In genomic region chr2:111401270-111401925, GRCh38 we compare ENCODE assay signal across 8 cellular contexts.
A peak's percentile ranks its signal among the peaks of the same experiment; 100 is the strongest.
DNase-seq lines count a peak whose midpoint lies in the region; ATAC-seq, FAIRE-seq and TF ChIP-seq lines count a peak whose summit lies in the region.
"Not testable (repeated sequence)": the region's sequence is repeated elsewhere in the genome, so short reads cannot be mapped to it uniquely, and the experiment has no call there.

No MANE protein-coding gene starts in this region.

- H3K56ac ChIP-seq in IMR-90 (ENCODE audit: extremely low read depth, insufficient read depth, low read length): not testable (repeated sequence)

- not testable (repeated sequence) for H3K4me3 ChIP-seq in CD4-positive, CD25-positive, alpha-beta regulatory T cell (ENCODE audit: low read depth, low read length); IMR-90 (ENCODE audit: insufficient read depth, low read depth, low read length); bronchial epithelial cell (ENCODE audit: low read depth, low read length)

- WGBS in IMR-90 (ENCODE audit: extremely low coverage in 2 of 2, insufficient read length in 1 of 2), 2 experiments: no CpG with 5 or more reads among the region's 6 CpGs

- not testable (repeated sequence) for H2BK120ac ChIP-seq in IMR-90 (ENCODE audit: low read depth, low read length)

- not testable (repeated sequence) for H3K18ac ChIP-seq in IMR-90 (ENCODE audit: low read depth, low read length)

- not testable (repeated sequence) for H3K27me3 ChIP-seq in CD4-positive, CD25-positive, alpha-beta regulatory T cell (ENCODE audit: control insufficient read depth, insufficient read depth, low read length); IMR-90 (ENCODE audit: control insufficient read depth, insufficient read depth, low read length); bronchial epithelial cell (ENCODE audit: control insufficient read depth, insufficient read depth, low read length)

- H3K36me3 Mint-ChIP-seq in CD4-positive, CD25-positive, alpha-beta regulatory T cell; activated B cell treated with CpG ODN at 0.5 μM for 24 hours (ENCODE audit: low read depth); activated CD8-positive, alpha-beta memory T cell treated with anti-CD3 and anti-CD28 coated beads, Interleukin-2, amount 10 ng/mL, durations not matched to agents 7 days and 5 days; activated naive CD4-positive, alpha-beta T cell treated with anti-CD3 and anti-CD28 coated beads, Interleukin-2, amount 50 U/mL, for 72 hours; nephron progenitor cell (ENCODE audit: low read depth): not testable (repeated sequence)

- not testable (repeated sequence) for H3K4me1 ChIP-seq in CD4-positive, CD25-positive, alpha-beta regulatory T cell (ENCODE audit: control insufficient read depth, insufficient read depth, low read length, poor library complexity, severe bottlenecking); IMR-90 (ENCODE audit: control insufficient read depth, insufficient read depth, low read length)

- H3K9ac ChIP-seq in IMR-90 (ENCODE audit: low read depth, low read length): not testable (repeated sequence)

- not testable (repeated sequence) for TF ChIP-seq CTCF in IMR-90 (conservative IDR thresholded peaks at IDR 0.05; ENCODE audit: low read depth, low read length); activated B cell treated with CpG ODN at 0.5 μM for 24 hours (IDR thresholded peaks at IDR 0.05); bronchial epithelial cell (IDR thresholded peaks at IDR 0.05; ENCODE audit: insufficient read depth, low read length, severe bottlenecking); nephron progenitor cell (IDR thresholded peaks at IDR 0.05)

- H3K4ac ChIP-seq in IMR-90 (ENCODE audit: low read depth, low read length): not testable (repeated sequence)

- dilution Hi-C loops in IMR-90 (cut with HindIII; ENCODE audit: low sequenced_read_pairs, unreplicated experiment): not testable (repeated sequence)

- peak; percentile 47 for FAIRE-seq in bronchial epithelial cell (lab: Jason Lieb, UNC)

- not testable (repeated sequence) for H3K79me1 ChIP-seq in IMR-90 (ENCODE audit: low read depth in 1 of 2, low read length in 2 of 2)

- not testable (repeated sequence) for H3K4me1 Mint-ChIP-seq in CD4-positive, CD25-positive, alpha-beta regulatory T cell; activated B cell treated with CpG ODN at 0.5 μM for 24 hours; activated CD8-positive, alpha-beta memory T cell treated with anti-CD3 and anti-CD28 coated beads, Interleukin-2, amount 10 ng/mL, durations not matched to agents 7 days and 5 days; nephron progenitor cell

- H4K20me1 ChIP-seq in IMR-90 (ENCODE audit: insufficient read depth, low read length): not testable (repeated sequence)

- BruUV-seq in IMR-90 (replicated peaks; lab: Mats Ljungman, UMichigan): not testable (repeated sequence)

- not testable (repeated sequence) for H2BK20ac ChIP-seq in IMR-90 (ENCODE audit: low read depth, low read length)

- H2BK5ac ChIP-seq in IMR-90 (ENCODE audit: low read depth, low read length, poor library complexity, severe bottlenecking): not testable (repeated sequence)

- in situ Hi-C loops in IMR-90 (cut with MboI; ENCODE audit: low sequenced_read_pairs): not testable (repeated sequence)

- not testable (repeated sequence) for H4K91ac ChIP-seq in IMR-90 (ENCODE audit: insufficient read depth, low read depth, low read length)

- CTCF ChIA-PET in IMR-90 (lab: Yijun Ruan, JAX); activated B cell treated with CpG ODN at 0.5 μM for 24 hours (lab: Charles Lee); activated CD8-positive, alpha-beta memory T cell treated with anti-CD3 and anti-CD28 coated beads, Interleukin-2, amount 10 ng/mL, durations not matched to agents 7 days and 5 days (lab: Charles Lee): not testable (repeated sequence)

- H3K9me3 ChIP-seq in CD4-positive, CD25-positive, alpha-beta regulatory T cell (ENCODE audit: control insufficient read depth in 2 of 2, low read length in 2 of 2); IMR-90 (ENCODE audit: control insufficient read depth, insufficient read depth, low read length): not testable (repeated sequence)

- POLR2A ChIA-PET in IMR-90 (lab: Charles Lee; ENCODE audit: unreplicated experiment); activated B cell treated with CpG ODN at 0.5 μM for 24 hours (lab: Charles Lee): not testable (repeated sequence)

- not testable (repeated sequence) for DNase-seq in CD4-positive, CD25-positive, alpha-beta regulatory T cell; IMR-90; activated B cell treated with CpG ODN at 0.5 μM for 24 hours; activated CD8-positive, alpha-beta memory T cell treated with anti-CD3 and anti-CD28 coated beads, Interleukin-2, amount 10 ng/mL, durations not matched to agents 7 days and 5 days; activated naive CD4-positive, alpha-beta T cell treated with anti-CD3 and anti-CD28 coated beads, Interleukin-2, amount 50 U/mL, for 72 hours (ENCODE audit: low spot score in 2 of 2); bronchial epithelial cell (ENCODE audit: low read depth); nephron progenitor cell; stimulated activated naive CD8-positive, alpha-beta T cell treated with anti-CD3 and anti-CD28 coated beads, Interleukin-15, Interleukin-2, amounts not matched to agents 100 U/mL and 50 U/mL, for 24 hours

- TF ChIP-seq POLR2A in IMR-90 (IDR thresholded peaks at IDR 0.05; ENCODE audit: low read depth, low read length): not testable (repeated sequence)

- not testable (repeated sequence) for H3K9me3 Mint-ChIP-seq in CD4-positive, CD25-positive, alpha-beta regulatory T cell; activated B cell treated with CpG ODN at 0.5 μM for 24 hours; activated CD8-positive, alpha-beta memory T cell treated with anti-CD3 and anti-CD28 coated beads, Interleukin-2, amount 10 ng/mL, durations not matched to agents 7 days and 5 days (ENCODE audit: low read depth); activated naive CD4-positive, alpha-beta T cell treated with anti-CD3 and anti-CD28 coated beads, Interleukin-2, amount 50 U/mL, for 72 hours; nephron progenitor cell

- peak; percentile 84 to 88 for ATAC-seq in CD4-positive, CD25-positive, alpha-beta regulatory T cell (ENCODE audit: low read depth in 2 of 2)
- ATAC-seq in IMR-90 (ENCODE audit: low read depth) (peak; percentile 21; the same call in 1 of the 2 replicates), activated B cell treated with CpG ODN at 0.5 μM for 24 hours (ENCODE audit: low read depth) (peak; percentile 92)
- peak; percentile 67 for ATAC-seq in activated CD8-positive, alpha-beta memory T cell treated with anti-CD3 and anti-CD28 coated beads, Interleukin-2, amount 10 ng/mL, durations not matched to agents 7 days and 5 days
- peak; percentile 87 for ATAC-seq in activated naive CD4-positive, alpha-beta T cell treated with anti-CD3 and anti-CD28 coated beads, Interleukin-2, amount 50 U/mL, for 72 hours
- ATAC-seq in stimulated activated naive CD8-positive, alpha-beta T cell treated with anti-CD3 and anti-CD28 coated beads, Interleukin-15, Interleukin-2, amounts not matched to agents 100 U/mL and 50 U/mL, for 24 hours: peak; percentile 86

- not testable (repeated sequence) for H3K36me3 ChIP-seq in CD4-positive, CD25-positive, alpha-beta regulatory T cell (ENCODE audit: control insufficient read depth, insufficient read depth, low read length); IMR-90 (ENCODE audit: control insufficient read depth, insufficient read depth, low read length); bronchial epithelial cell (ENCODE audit: control insufficient read depth, insufficient read depth, low read length)

- H2AK9ac ChIP-seq in IMR-90 (replicated peaks; ENCODE audit: low read depth, low read length, poor library complexity): not testable (repeated sequence)

- not testable (repeated sequence) for TF ChIP-seq RAD21 in IMR-90 (IDR thresholded peaks at IDR 0.05; ENCODE audit: low read length)

- H3K14ac ChIP-seq in IMR-90 (replicated peaks; ENCODE audit: low read depth, low read length): not testable (repeated sequence)

- not testable (repeated sequence) for H4K8ac ChIP-seq in IMR-90 (ENCODE audit: low read depth in 2 of 2, low read length in 2 of 2)

- not testable (repeated sequence) for H3K27ac Mint-ChIP-seq in CD4-positive, CD25-positive, alpha-beta regulatory T cell; activated CD8-positive, alpha-beta memory T cell treated with anti-CD3 and anti-CD28 coated beads, Interleukin-2, amount 10 ng/mL, durations not matched to agents 7 days and 5 days
- H3K27ac Mint-ChIP-seq in activated B cell treated with CpG ODN at 0.5 μM for 24 hours (peak overlapping the region; percentile 27), nephron progenitor cell (peak overlapping the region; percentile 57)
- peak overlapping the region; percentile 26 to 90 for H3K27ac Mint-ChIP-seq in activated naive CD4-positive, alpha-beta T cell treated with anti-CD3 and anti-CD28 coated beads, Interleukin-2, amount 50 U/mL, for 72 hours

- H3K27ac ChIP-seq in CD4-positive, CD25-positive, alpha-beta regulatory T cell (ENCODE audit: insufficient read depth, low read length, poor library complexity, severe bottlenecking); IMR-90 (ENCODE audit: insufficient read depth, low read length): not testable (repeated sequence)

- H3K23ac ChIP-seq in IMR-90 (ENCODE audit: low read depth, low read length): not testable (repeated sequence)

- not testable (repeated sequence) for H2AFZ ChIP-seq in IMR-90 (replicated peaks; ENCODE audit: low read length, poor library complexity)

- not testable (repeated sequence) for H3K27me3 Mint-ChIP-seq in CD4-positive, CD25-positive, alpha-beta regulatory T cell; activated B cell treated with CpG ODN at 0.5 μM for 24 hours; activated CD8-positive, alpha-beta memory T cell treated with anti-CD3 and anti-CD28 coated beads, Interleukin-2, amount 10 ng/mL, durations not matched to agents 7 days and 5 days; nephron progenitor cell (ENCODE audit: low read depth, poor library complexity)

- H3K4me3 Mint-ChIP-seq in CD4-positive, CD25-positive, alpha-beta regulatory T cell; activated B cell treated with CpG ODN at 0.5 μM for 24 hours; activated CD8-positive, alpha-beta memory T cell treated with anti-CD3 and anti-CD28 coated beads, Interleukin-2, amount 10 ng/mL, durations not matched to agents 7 days and 5 days; nephron progenitor cell: not testable (repeated sequence)

- H4K5ac ChIP-seq in IMR-90 (ENCODE audit: low read depth, low read length): not testable (repeated sequence)

- not testable (repeated sequence) for H3K9me1 ChIP-seq in IMR-90 (ENCODE audit: insufficient read depth, low read length)

- not testable (repeated sequence) for H2BK15ac ChIP-seq in IMR-90 (ENCODE audit: low read depth, low read length)

- H3K4me2 ChIP-seq in IMR-90 (ENCODE audit: low read depth, low read length): not testable (repeated sequence)

- intact Hi-C loops in IMR-90 (cut with micrococcal nuclease); activated B cell treated with CpG ODN at 0.5 μM for 24 hours (cut with micrococcal nuclease): not testable (repeated sequence)

- H2AK5ac ChIP-seq in IMR-90 (ENCODE audit: low read depth, low read length): not testable (repeated sequence)

Comparison
In these comparisons a context has a peak if more than half of its experiments do, and no peak if none do; other contexts are left out.
1. ATAC-seq: peak in every context shown above with its lines; median percentile 92 in activated B cell treated with CpG ODN at 0.5 μM for 24 hours; 87 in activated naive CD4-positive, alpha-beta T cell treated with anti-CD3 and anti-CD28 coated beads, Interleukin-2, amount 50 U/mL, for 72 hours; 86 in CD4-positive, CD25-positive, alpha-beta regulatory T cell; 86 in stimulated activated naive CD8-positive, alpha-beta T cell treated with anti-CD3 and anti-CD28 coated beads, Interleukin-15, Interleukin-2, amounts not matched to agents 100 U/mL and 50 U/mL, for 24 hours; 67 in activated CD8-positive, alpha-beta memory T cell treated with anti-CD3 and anti-CD28 coated beads, Interleukin-2, amount 10 ng/mL, durations not matched to agents 7 days and 5 days; 21 in IMR-90.